ENCODE assay signal across 23 cellular contexts in genomic region chr5:34618666-34619065, GRCh38.
"Had no signal": no experiment of that assay in that cellular context is flagged by ENCODE, and none has a peak within 500 bp of the region (broad histone marks: within the 10 kb centered on the region; RNA-seq: fewer than 3 reads in every experiment).

No MANE protein-coding gene starts in this region.

- H3K36me3 ChIP-seq: adrenal gland, colonic mucosa, heart right ventricle, neural progenitor cell, right lobe of liver, tibial artery had no signal

- H3K27me3 Mint-ChIP-seq: activated CD4-positive, alpha-beta T cell treated with anti-CD3 and anti-CD28 coated beads, Interleukin-2, amount 10 ng/mL, durations not matched to agents 7 days and 5 days had no signal

- H3K36me3 Mint-ChIP-seq: activated naive CD4-positive, alpha-beta T cell treated with anti-CD3 and anti-CD28 coated beads, Interleukin-2, amount 50 U/mL, for 24 hours; neural progenitor cell; stimulated activated effector memory CD8-positive, alpha-beta T cell treated with anti-CD3 and anti-CD28 coated beads, Interleukin-12 subunit alpha, Interleukin-12 subunit beta, amount 100 ng/mL, for 72 hours; T-cell had no signal

- H3K27me3 ChIP-seq: adrenal gland, colonic mucosa, heart right ventricle, neural progenitor cell, right lobe of liver, tibial artery had no signal

- DNase-seq: activated CD4-positive, alpha-beta T cell treated with anti-CD3 and anti-CD28 coated beads, Interleukin-2, amount 10 ng/mL, durations not matched to agents 7 days and 5 days; activated CD4-positive, CD25-positive, alpha-beta regulatory T cell treated with anti-CD3 and anti-CD28 coated beads, Interleukin-2, amount 50 U/mL, for 72 hours; activated effector memory CD4-positive, alpha-beta T cell treated with anti-CD3 and anti-CD28 coated beads, Interleukin-2, amount 50 U/mL, for 16 hours; activated T-cell treated with anti-CD3 and anti-CD28 coated beads, Interleukin-2, amount 50 U/mL, for 48 hours; adrenal gland; colonic mucosa; endodermal cell; heart right ventricle; islet precursor cell; left colon; mesendoderm; naive thymus-derived CD4-positive, alpha-beta T cell; posterior cingulate gyrus; right lobe of liver; stimulated activated CD4-positive, alpha-beta T cell treated with anti-CD3 and anti-CD28 coated beads, Interleukin-2, amount 100 ng/mL, for 24 hours; stimulated activated naive CD8-positive, alpha-beta T cell treated with anti-CD3 and anti-CD28 coated beads, Interleukin-15, amount 100 ng/mL, for 72 hours; T-cell; tibial artery had no signal

- H3K27ac Mint-ChIP-seq: activated CD4-positive, alpha-beta T cell treated with anti-CD3 and anti-CD28 coated beads, Interleukin-2, amount 10 ng/mL, durations not matched to agents 7 days and 5 days; activated naive CD4-positive, alpha-beta T cell treated with anti-CD3 and anti-CD28 coated beads, Interleukin-2, amount 50 U/mL, for 24 hours; endodermal cell; naive thymus-derived CD4-positive, alpha-beta T cell; neural progenitor cell; stimulated activated effector memory CD8-positive, alpha-beta T cell treated with anti-CD3 and anti-CD28 coated beads, Interleukin-12 subunit alpha, Interleukin-12 subunit beta, amount 100 ng/mL, for 72 hours; T-cell; T-helper 2 cell treated with Interferon-gamma antibody and Interleukin-4, amounts not matched to agents 5 μg/mL and 100 μg/mL, for 36 hours had no signal

- H3K4me1 Mint-ChIP-seq: activated CD4-positive, alpha-beta T cell treated with anti-CD3 and anti-CD28 coated beads, Interleukin-2, amount 10 ng/mL, durations not matched to agents 7 days and 5 days; activated naive CD4-positive, alpha-beta T cell treated with anti-CD3 and anti-CD28 coated beads, Interleukin-2, amount 50 U/mL, for 24 hours; naive thymus-derived CD4-positive, alpha-beta T cell; stimulated activated effector memory CD8-positive, alpha-beta T cell treated with anti-CD3 and anti-CD28 coated beads, Interleukin-12 subunit alpha, Interleukin-12 subunit beta, amount 100 ng/mL, for 72 hours; T-cell had no signal

- H3K4me3 Mint-ChIP-seq: activated CD4-positive, alpha-beta T cell treated with anti-CD3 and anti-CD28 coated beads, Interleukin-2, amount 10 ng/mL, durations not matched to agents 7 days and 5 days; activated naive CD4-positive, alpha-beta T cell treated with anti-CD3 and anti-CD28 coated beads, Interleukin-2, amount 50 U/mL, for 24 hours; endodermal cell; naive thymus-derived CD4-positive, alpha-beta T cell; neural progenitor cell; stimulated activated effector memory CD8-positive, alpha-beta T cell treated with anti-CD3 and anti-CD28 coated beads, Interleukin-12 subunit alpha, Interleukin-12 subunit beta, amount 100 ng/mL, for 72 hours; stimulated activated naive CD8-positive, alpha-beta T cell treated with anti-CD3 and anti-CD28 coated beads, Interleukin-15, amount 100 ng/mL, for 72 hours; T-cell; T-helper 2 cell treated with Interferon-gamma antibody and Interleukin-4, amounts not matched to agents 5 μg/mL and 100 μg/mL, for 36 hours had no signal

- H3K4me3 ChIP-seq: adrenal gland, colonic mucosa, heart right ventricle, neural progenitor cell, right lobe of liver, skin epidermis, tibial artery had no signal

- H3K9me3 Mint-ChIP-seq: activated CD4-positive, alpha-beta T cell treated with anti-CD3 and anti-CD28 coated beads, Interleukin-2, amount 10 ng/mL, durations not matched to agents 7 days and 5 days; activated naive CD4-positive, alpha-beta T cell treated with anti-CD3 and anti-CD28 coated beads, Interleukin-2, amount 50 U/mL, for 24 hours; endodermal cell; neural progenitor cell; stimulated activated effector memory CD8-positive, alpha-beta T cell treated with anti-CD3 and anti-CD28 coated beads, Interleukin-12 subunit alpha, Interleukin-12 subunit beta, amount 100 ng/mL, for 72 hours; stimulated activated naive CD8-positive, alpha-beta T cell treated with anti-CD3 and anti-CD28 coated beads, Interleukin-15, amount 100 ng/mL, for 72 hours; T-cell; T-helper 2 cell treated with Interferon-gamma antibody and Interleukin-4, amounts not matched to agents 5 μg/mL and 100 μg/mL, for 36 hours had no signal
